Comparison of ENCODE assay signal across 1 cellular context in the genomic region with DNA sequence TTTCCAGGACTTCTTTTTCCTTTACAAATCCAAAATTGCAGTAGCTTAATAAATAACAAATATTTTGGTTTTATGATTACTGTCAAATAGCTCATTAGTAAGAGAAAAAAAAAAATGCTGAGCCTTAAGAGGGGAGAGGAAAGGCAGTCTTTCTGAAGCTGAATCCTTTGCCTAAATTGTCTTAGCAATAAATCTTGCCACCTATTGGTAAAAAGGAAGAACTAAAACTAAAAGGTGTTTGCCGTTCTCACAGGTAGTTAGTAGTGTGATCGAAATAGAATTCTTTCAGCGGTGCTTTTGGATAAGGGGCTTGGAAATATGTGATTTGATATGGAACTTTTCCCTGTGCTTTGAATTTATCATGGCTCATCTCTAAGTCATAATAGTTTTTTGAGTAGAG.
TF ChIP-seq lines count a peak whose summit lies in the region.

No MANE protein-coding gene starts in this region.

TF ChIP-seq in A549, 52 proteins besides CTCF, POLR2A, EP300 and RAD21 (continued from another document):
- no peak for TF ChIP-seq KDM5A (IDR thresholded peaks at IDR 0.05)
- TF ChIP-seq NFE2L2 (conservative IDR thresholded peaks at IDR 0.05; ENCODE audit: low read length): no peak
- TF ChIP-seq, protein P1, sequence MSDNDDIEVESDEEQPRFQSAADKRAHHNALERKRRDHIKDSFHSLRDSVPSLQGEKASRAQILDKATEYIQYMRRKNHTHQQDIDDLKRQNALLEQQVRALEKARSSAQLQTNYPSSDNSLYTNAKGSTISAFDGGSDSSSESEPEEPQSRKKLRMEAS (IDR thresholded peaks at IDR 0.05): no peak
- TF ChIP-seq RFX5 (IDR thresholded peaks at IDR 0.05): no peak
